19 cellular contexts compared by ENCODE assay signal in genomic region chr6:113585246-113585645, GRCh38.
DNase-seq lines count a peak whose midpoint lies in the region; ATAC-seq, FAIRE-seq and TF ChIP-seq lines count a peak whose summit lies in the region.
"Had no signal": no experiment of that assay in that cellular context is flagged by ENCODE, and none has a peak within 500 bp of the region (broad histone marks: within the 10 kb centered on the region; RNA-seq: fewer than 3 reads in every experiment).

No MANE protein-coding gene starts in this region.

- no peak for ATAC-seq in HG02642 (IDR thresholded peaks at IDR 0.05; ENCODE audit: poor library complexity, unreplicated experiment)
- ATAC-seq: GM12878, PC-3 had no signal

- H3K36me3 Mint-ChIP-seq in astrocyte (ENCODE audit: low read depth, unreplicated experiment) = no peaks in the 10 kb centered on the region
- no peaks in the 10 kb centered on the region for H3K36me3 Mint-ChIP-seq in activated CD4-positive, alpha-beta memory T cell treated with anti-CD3 and anti-CD28 coated beads for 36 hours
- H3K36me3 Mint-ChIP-seq: CD4-positive, alpha-beta memory T cell had no signal

- H3K27me3 Mint-ChIP-seq in astrocyte (ENCODE audit: low read depth, unreplicated experiment) = no peaks in the 10 kb centered on the region
- H3K27me3 Mint-ChIP-seq in activated CD4-positive, alpha-beta memory T cell treated with anti-CD3 and anti-CD28 coated beads for 36 hours = peaks cover 4% of the 10 kb centered on the region

- H3K9me3 Mint-ChIP-seq in astrocyte (ENCODE audit: unreplicated experiment) = no peaks in the 10 kb centered on the region
- no peaks in the 10 kb centered on the region for H3K9me3 Mint-ChIP-seq in activated CD4-positive, alpha-beta memory T cell treated with anti-CD3 and anti-CD28 coated beads for 36 hours

- peaks cover 3% of the 10 kb centered on the region for H3K9me3 ChIP-seq in astrocyte (ENCODE audit: insufficient read depth, low read depth, low read length)
- H3K9me3 ChIP-seq: SJSA1 had no signal

- H3K4me2 ChIP-seq in astrocyte (ENCODE audit: low read length) = no peak overlapping the region

- no peak overlapping the region for H3K27ac ChIP-seq in astrocyte (ENCODE audit: low read depth, low read length)
- H3K27ac ChIP-seq: SJSA1 had no signal

- DNase-seq in astrocyte (ENCODE audit: low read depth) (peak; percentile 73), fibroblast of gingiva (ENCODE audit: low read depth) (peak; percentile 12), iris pigment epithelial cell (ENCODE audit: low read depth) (peak; percentile 47), NCI-H82 treated with DMSO at 0.1 percent for 48 hours (lab: John Stamatoyannopoulos, UW; ENCODE audit: unreplicated experiment) (no peak)
- no peak for DNase-seq in NK-92 treated with Interleukin-12 subunit alpha and Interleukin-12 subunit beta, amount 100 ng/mL, for 24 hours (lab: John Stamatoyannopoulos, UW)
- DNase-seq in activated CD4-positive, alpha-beta memory T cell treated with anti-CD3 and anti-CD28 coated beads for 36 hours = no peak
- DNase-seq: C1 segment of cervical spinal cord; CD4-positive, alpha-beta memory T cell; COR-L47; NCI-H1092 treated with DMSO at 0.1 percent for 48 hours; NCI-H187 treated with DMSO at 0.1 percent for 48 hours; NCI-H524; PC-3; Right ventricle myocardium superior; RPMI8226 had no signal

- no peak overlapping the region for H2AFZ ChIP-seq in astrocyte (ENCODE audit: low read depth, low read length)

- H3K79me2 ChIP-seq in astrocyte (ENCODE audit: insufficient read depth, low read length) = no peaks in the 10 kb centered on the region

- H3K9ac ChIP-seq in astrocyte (ENCODE audit: low read length) = no peak overlapping the region

- H3K27me3 ChIP-seq in astrocyte (ENCODE audit: insufficient read depth, low read length) = no peaks in the 10 kb centered on the region
- H3K27me3 ChIP-seq: SJSA1 had no signal

- FAIRE-seq in astrocyte (lab: Jason Lieb, UNC) = no peak
- FAIRE-seq: G401.6, GM12878 had no signal

- intact Hi-C loops in activated CD4-positive, alpha-beta memory T cell treated with anti-CD3 and anti-CD28 coated beads for 36 hours (cut with micrococcal nuclease) = no loop called here

- H4K20me1 ChIP-seq in astrocyte (ENCODE audit: insufficient read depth, low read length) = no peaks in the 10 kb centered on the region

- CTCF ChIA-PET in activated CD4-positive, alpha-beta memory T cell treated with anti-CD3 and anti-CD28 coated beads for 36 hours (lab: Charles Lee) = interaction anchor here (0.6 kb wide), 1 partner anchor 274 kb away, joined by 4 read pairs; no protein-coding TSS in a partner anchor

- POLR2A ChIA-PET in activated CD4-positive, alpha-beta memory T cell treated with anti-CD3 and anti-CD28 coated beads for 36 hours (lab: Charles Lee) = no interaction called here

- H3K36me3 ChIP-seq in astrocyte (ENCODE audit: insufficient read depth, low read length) = no peaks in the 10 kb centered on the region
- H3K36me3 ChIP-seq: SJSA1 had no signal

- no peak overlapping the region for H3K4me3 ChIP-seq in astrocyte (ENCODE audit: insufficient read depth, low read depth, low read length)
- H3K4me3 ChIP-seq: GM12878, SJSA1 had no signal

- H3K4me1 Mint-ChIP-seq in astrocyte (ENCODE audit: low read depth, unreplicated experiment) = peaks cover 16% of the 10 kb centered on the region
- no peaks in the 10 kb centered on the region for H3K4me1 Mint-ChIP-seq in activated CD4-positive, alpha-beta memory T cell treated with anti-CD3 and anti-CD28 coated beads for 36 hours (ENCODE audit: low read depth)
- H3K4me1 Mint-ChIP-seq: CD4-positive, alpha-beta memory T cell had no signal

- H3K4me3 Mint-ChIP-seq in astrocyte (ENCODE audit: unreplicated experiment) = no peak overlapping the region
- no peak overlapping the region for H3K4me3 Mint-ChIP-seq in activated CD4-positive, alpha-beta memory T cell treated with anti-CD3 and anti-CD28 coated beads for 36 hours
- H3K4me3 Mint-ChIP-seq: CD4-positive, alpha-beta memory T cell had no signal

- H3K27ac Mint-ChIP-seq in astrocyte (ENCODE audit: unreplicated experiment) = no peak overlapping the region
- H3K27ac Mint-ChIP-seq in activated CD4-positive, alpha-beta memory T cell treated with anti-CD3 and anti-CD28 coated beads for 36 hours = no peak overlapping the region

- TF ChIP-seq CTCF in astrocyte (IDR thresholded peaks at IDR 0.05; ENCODE audit: insufficient read depth, low read depth, low read length) = no peak

- H3K4me1 ChIP-seq in astrocyte (ENCODE audit: insufficient read depth, low read length) = peaks cover 7% of the 10 kb centered on the region

Comparison
In these comparisons a context has a peak if more than half of its experiments do, and no peak if none do; other contexts are left out.
1. DNase-seq: peak in astrocyte (single experiment), fibroblast of gingiva (single experiment) and iris pigment epithelial cell (single experiment); none in NCI-H82 treated with DMSO at 0.1 percent for 48 hours (single experiment), NK-92 treated with Interleukin-12 subunit alpha and Interleukin-12 subunit beta, amount 100 ng/mL, for 24 hours (single experiment) and activated CD4-positive, alpha-beta memory T cell treated with anti-CD3 and anti-CD28 coated beads for 36 hours (single experiment).